In genomic region chr12:57309420-57309819, GRCh38 we compare ENCODE assay signal across 11 cellular contexts. TPM values are rescaled to one million over a fixed set of nuclear protein-coding genes. Genes with fewer than 3 reads are reported as not detected.
A peak's percentile ranks its signal among the peaks of the same experiment; 100 is the strongest.
DNase-seq lines count a peak whose midpoint lies in the region; ATAC-seq and TF ChIP-seq lines count a peak whose summit lies in the region.
"Had no signal": no experiment of that assay in that cellular context is flagged by ENCODE, and none has a peak within 500 bp of the region (broad histone marks: within the 10 kb centered on the region; RNA-seq: fewer than 3 reads in every experiment).

No MANE protein-coding gene starts in this region.

- H3K36me3 Mint-ChIP-seq in stimulated activated naive B cell treated with anti-CD40 and anti-IgM and Interleukin-4, amounts not matched to agents 10 μg/mL and 1 μg/mL and 100 μg/mL, for 72 hours, result peaks cover 18 to 24% of the 10 kb centered on the region in 2 donors

- no peaks in the 10 kb centered on the region for H3K9me3 ChIP-seq in HCT116 (ENCODE audit: control insufficient read depth in 1 of 2, insufficient read depth in 1 of 2, low read depth in 1 of 2, low read length in 2 of 2)

- TF ChIP-seq CTCF in HCT116 (IDR thresholded peaks at IDR 0.05 in 2 of 3, conservative IDR thresholded peaks at IDR 0.05 in 1 of 3; ENCODE audit: borderline replicate concordance in 1 of 3, insufficient read depth in 1 of 3, low read depth in 2 of 3, low read length in 2 of 3), result no peak

- intact Hi-C loops in HCT116 (cut with micrococcal nuclease), result no loop called here

- no peak overlapping the region for H3K27ac ChIP-seq in HCT116 (ENCODE audit: low read depth, low read length)

- H4K20me1 ChIP-seq in HCT116 (ENCODE audit: insufficient read depth), result no peaks in the 10 kb centered on the region

- H3K9ac ChIP-seq in HCT116 (ENCODE audit: low read length), result no peak overlapping the region

- H3K36me3 ChIP-seq in HCT116 (ENCODE audit: control insufficient read depth in 1 of 2, insufficient read depth in 2 of 2, low read length in 2 of 2), result no peaks in the 10 kb centered on the region

- H3K9me3 Mint-ChIP-seq in stimulated activated naive B cell treated with anti-CD40 and anti-IgM and Interleukin-4, amounts not matched to agents 10 μg/mL and 1 μg/mL and 100 μg/mL, for 72 hours, result no peaks in the 10 kb centered on the region

- TF ChIP-seq RAD21 in HCT116 (IDR thresholded peaks at IDR 0.05; ENCODE audit: low read depth), result no peak

- no TSS peak for BruUV-seq in HCT116 (replicated peaks; lab: Mats Ljungman, UMichigan)

- DNase-seq in HCT116 (ENCODE audit: low read depth, low spot score) (no peak), fibroblast of peridontal ligament (ENCODE audit: extremely low read depth) (peak; percentile 45), NCI-H2171 treated with DMSO at 0.1 percent for 48 hours (lab: John Stamatoyannopoulos, UW) (no peak)
- DNase-seq in stimulated activated naive B cell treated with anti-CD40 and anti-IgM and Interleukin-4, amounts not matched to agents 10 μg/mL and 1 μg/mL and 100 μg/mL, for 72 hours, result no peak
- DNase-seq in stimulated activated CD4-positive, alpha-beta T cell treated with anti-CD3 and anti-CD28 coated beads, Interleukin-1b, Interleukin-23, amount 100 ng/mL, for 48 hours, result no peak
- DNase-seq: amniotic stem cell; NCI-H526 treated with DMSO at 0.1 percent for 48 hours; small intestine; stimulated activated CD8-positive, alpha-beta memory T cell treated with anti-CD3 and anti-CD28 coated beads, Interleukin-4, amount 100 ng/mL, for 48 hours had no signal

- H3K9me2 ChIP-seq in HCT116 (ENCODE audit: insufficient read depth), result no peaks in the 10 kb centered on the region

- H3K4me3 Mint-ChIP-seq in stimulated activated naive B cell treated with anti-CD40 and anti-IgM and Interleukin-4, amounts not matched to agents 10 μg/mL and 1 μg/mL and 100 μg/mL, for 72 hours, result no peak overlapping the region

- H3K27me3 Mint-ChIP-seq in stimulated activated naive B cell treated with anti-CD40 and anti-IgM and Interleukin-4, amounts not matched to agents 10 μg/mL and 1 μg/mL and 100 μg/mL, for 72 hours, result no peaks in the 10 kb centered on the region

- RAD21 ChIA-PET in HCT116 (lab: Charles Lee; ENCODE audit: low non-redundant PET in 1 of 2, low total read pairs in 2 of 2, uncharacterized antibody in 2 of 2, unreplicated experiment in 2 of 2), result no interaction called here

- H2AFZ ChIP-seq in HCT116 (ENCODE audit: low read depth, low read length, poor library complexity, severe bottlenecking), result no peak overlapping the region

- no peaks in the 10 kb centered on the region for H3K27me3 ChIP-seq in HCT116 (ENCODE audit: insufficient read depth, low read length)

- no peaks in the 10 kb centered on the region for H3K79me2 ChIP-seq in HCT116 (ENCODE audit: insufficient read depth, low read length)

- TF ChIP-seq POLR2A in HCT116 (IDR thresholded peaks at IDR 0.05; ENCODE audit: borderline replicate concordance, extremely low read depth, insufficient read depth, insufficient read length), result no peak

- CTCF ChIA-PET in HCT116 (lab: Charles Lee), result interaction anchor here (0.9 to 4.4 kb wide), 3 partner anchors 8 to 146 kb away, joined by 3 to 75 read pairs (median 23); partner anchors contain the start of gene INHBE

- POLR2A ChIA-PET in HCT116 (lab: Charles Lee), result no interaction called here

- peaks cover 0 to 11% of the 10 kb centered on the region in 2 experiments; a peak in 2 of 4 replicates for H3K4me1 ChIP-seq in HCT116 (ENCODE audit: control insufficient read depth in 1 of 2, insufficient read depth in 2 of 2, low read length in 2 of 2)

- peak overlapping the region; percentile 17; the same call in 1 of the 2 replicates for H3K4me2 ChIP-seq in HCT116 (ENCODE audit: low read length)

- H3K4me3 ChIP-seq in HCT116 (replicated peaks in 1 of 2; ENCODE audit: low read depth in 1 of 2, low read length in 2 of 2), result no peak overlapping the region

- H3K4me1 Mint-ChIP-seq in stimulated activated naive B cell treated with anti-CD40 and anti-IgM and Interleukin-4, amounts not matched to agents 10 μg/mL and 1 μg/mL and 100 μg/mL, for 72 hours, result peaks cover 2 to 5% of the 10 kb centered on the region in 2 donors

- no peak for ATAC-seq in HCT116
- peak; percentile 74 for ATAC-seq in SK-N-SH treated with all-trans-retinoic acid at 6 μM for 48 hours
- no peak for ATAC-seq in stimulated activated naive B cell treated with anti-CD40 and anti-IgM and Interleukin-4, amounts not matched to agents 10 μg/mL and 1 μg/mL and 100 μg/mL, for 72 hours (replicated peaks)
- no peak for ATAC-seq in HG02763 (IDR thresholded peaks at IDR 0.05; ENCODE audit: unreplicated experiment)

- H3K27ac Mint-ChIP-seq in stimulated activated naive B cell treated with anti-CD40 and anti-IgM and Interleukin-4, amounts not matched to agents 10 μg/mL and 1 μg/mL and 100 μg/mL, for 72 hours, result peak overlapping the region; percentile 62

TF ChIP-seq in HCT116, 20 proteins besides CTCF, POLR2A, EP300 and RAD21:
- TF ChIP-seq CBX3 (IDR thresholded peaks at IDR 0.05; ENCODE audit: low read depth), result no peak
- TF ChIP-seq FOSL1 (IDR thresholded peaks at IDR 0.05; ENCODE audit: low read depth), result no peak
- 0 out of 2 replicates have a peak, but pooled peaks have one; percentile 8 for TF ChIP-seq JUND (IDR thresholded peaks at IDR 0.05)
- TF ChIP-seq ZBTB33 (IDR thresholded peaks at IDR 0.05; ENCODE audit: extremely low read depth, insufficient replicate concordance, low read length), result no peak
- TF ChIP-seq ZNF274 (IDR thresholded peaks at IDR 0.05; ENCODE audit: low read depth, low read length), result no peak
- no peak for TF ChIP-seq TCF7L2 (IDR thresholded peaks at IDR 0.05; ENCODE audit: borderline replicate concordance, extremely low read depth, insufficient read depth, insufficient read length)
- no peak for TF ChIP-seq YY1 (IDR thresholded peaks at IDR 0.05; ENCODE audit: extremely low read depth, insufficient replicate concordance, low read depth, low read length)

TF ChIP-seq in SK-N-SH treated with all-trans-retinoic acid at 6 μM for 48 hours, 23 proteins besides CTCF, POLR2A, EP300 and RAD21:
- TF ChIP-seq TCF4 (CRISPR knock-in tag; IDR thresholded peaks at IDR 0.05; ENCODE audit: borderline replicate concordance) (no peak), RARB (CRISPR knock-in tag; IDR thresholded peaks at IDR 0.05) (no peak), CSDC2 (CRISPR knock-in tag; IDR thresholded peaks at IDR 0.05) (no peak), PPARA (CRISPR knock-in tag; IDR thresholded peaks at IDR 0.05; ENCODE audit: borderline replicate concordance) (no peak), ZNF70 (CRISPR knock-in tag; IDR thresholded peaks at IDR 0.05) (no peak), ZNF565 (CRISPR knock-in tag; conservative IDR thresholded peaks at IDR 0.05; ENCODE audit: low read depth) (no peak), TOX (CRISPR knock-in tag; IDR thresholded peaks at IDR 0.05; ENCODE audit: borderline replicate concordance) (no peak), CREB5 (CRISPR knock-in tag; IDR thresholded peaks at IDR 0.05; ENCODE audit: low read depth) (no peak), TSHZ2 (CRISPR knock-in tag; IDR thresholded peaks at IDR 0.05) (no peak), ZFP3 (CRISPR knock-in tag; IDR thresholded peaks at IDR 0.05) (no peak), GLIS3 (CRISPR knock-in tag; IDR thresholded peaks at IDR 0.05) (no peak)

RNA-seq across cellular contexts. Expression of gene STAC3, which starts 58.4 kb away (rescaled TPM):
- total RNA-seq in HCT116 (2021; ENCODE audit: unreplicated experiment), result 2.5 TPM
- 1.3 and 2.4 TPM in 2 replicates for polyA plus RNA-seq in HCT116 (2012)
